ENCODE assay signal across 31 cellular contexts in genomic region chr9:21504113-21504512, GRCh38. TPM values are rescaled to one million over a fixed set of nuclear protein-coding genes. Genes with fewer than 3 reads are reported as not detected.
"Had no signal": no experiment of that assay in that cellular context is flagged by ENCODE, and none has a peak within 500 bp of the region (broad histone marks: within the 10 kb centered on the region; RNA-seq: fewer than 3 reads in every experiment).

No MANE protein-coding gene starts in this region.

- DNase-seq: hypothalamus; islet precursor cell; left ventricle myocardium inferior; mesendoderm; naive B cell; natural killer cell; nephron progenitor cell; occipital lobe; ovary; right lobe of liver; stimulated activated CD4-positive, alpha-beta T cell treated with anti-CD3 and anti-CD28 coated beads, Interleukin-15, amount 100 ng/mL, for 24 hours; stimulated activated CD4-positive, alpha-beta T cell treated with anti-CD3 and anti-CD28 coated beads, Interleukin-2, amount 100 ng/mL, for 24 hours; stimulated activated CD4-positive, alpha-beta T cell treated with anti-CD3 and anti-CD28 coated beads, Interleukin-4, amount 100 ng/mL, for 1 hour; stimulated activated naive B cell treated with anti-CD40 and anti-IgM and Interleukin-4, amounts not matched to agents 10 μg/mL and 1 μg/mL and 100 μg/mL, for 72 hours; stimulated activated naive CD8-positive, alpha-beta T cell treated with anti-CD3 and anti-CD28 coated beads, Interleukin-15, Interleukin-2, amounts not matched to agents 100 U/mL and 50 U/mL, for 24 hours; stomach; tibial artery; upper lobe of right lung had no signal

- ATAC-seq: right lobe of liver; stimulated activated naive CD8-positive, alpha-beta T cell treated with anti-CD3 and anti-CD28 coated beads, Interleukin-15, Interleukin-2, amounts not matched to agents 100 U/mL and 50 U/mL, for 24 hours; upper lobe of right lung had no signal

- H3K36me3 Mint-ChIP-seq: mesothelial cell of epicardium; naive B cell; natural killer cell; neural progenitor cell; stimulated activated naive B cell treated with anti-CD40 and anti-IgM and Interleukin-4, amounts not matched to agents 10 μg/mL and 1 μg/mL and 100 μg/mL, for 72 hours had no signal

- H3K27ac ChIP-seq: left ventricle myocardium inferior, neural progenitor cell, neutrophil, ovary, right atrium auricular region, right lobe of liver, stomach, suprapubic skin, thoracic aorta, tibial artery, upper lobe of right lung had no signal

- H3K4me1 ChIP-seq: left ventricle myocardium inferior, neural progenitor cell, right atrium auricular region, right lobe of liver, suprapubic skin, tibial artery, upper lobe of right lung had no signal

- H3K4me1 Mint-ChIP-seq: natural killer cell; nephron progenitor cell; neural progenitor cell; stimulated activated naive B cell treated with anti-CD40 and anti-IgM and Interleukin-4, amounts not matched to agents 10 μg/mL and 1 μg/mL and 100 μg/mL, for 72 hours had no signal

- H3K27ac Mint-ChIP-seq: mesothelial cell of epicardium; naive B cell; natural killer cell; nephron progenitor cell; neural progenitor cell; progenitor cell of endocrine pancreas; stimulated activated naive B cell treated with anti-CD40 and anti-IgM and Interleukin-4, amounts not matched to agents 10 μg/mL and 1 μg/mL and 100 μg/mL, for 72 hours had no signal

- H2AFZ ChIP-seq: neural progenitor cell had no signal

- H3K4me2 ChIP-seq: neural progenitor cell, smooth muscle cell had no signal

- H3K9me3 Mint-ChIP-seq: mesothelial cell of epicardium; naive B cell; natural killer cell; nephron progenitor cell; neural progenitor cell; stimulated activated naive B cell treated with anti-CD40 and anti-IgM and Interleukin-4, amounts not matched to agents 10 μg/mL and 1 μg/mL and 100 μg/mL, for 72 hours had no signal

- H3K4me3 Mint-ChIP-seq: mesothelial cell of epicardium; naive B cell; natural killer cell; nephron progenitor cell; neural progenitor cell; stimulated activated naive B cell treated with anti-CD40 and anti-IgM and Interleukin-4, amounts not matched to agents 10 μg/mL and 1 μg/mL and 100 μg/mL, for 72 hours had no signal

- H3K9ac ChIP-seq: neural progenitor cell had no signal

- H3K27me3 ChIP-seq: neural progenitor cell, ovary, right atrium auricular region, right lobe of liver, stomach, suprapubic skin, upper lobe of right lung had no signal

- H3K9me3 ChIP-seq: left ventricle myocardium inferior, neutrophil, ovary, right atrium auricular region, right lobe of liver, stomach, suprapubic skin, thoracic aorta, tibial artery, upper lobe of right lung had no signal

- H3K27me3 Mint-ChIP-seq: progenitor cell of endocrine pancreas had no signal

- FAIRE-seq: urothelium cell line had no signal

- H3K4me3 ChIP-seq: left ventricle myocardium inferior, lung, neural progenitor cell, ovary, right atrium auricular region, right lobe of liver, smooth muscle cell, stomach, suprapubic skin, thoracic aorta, tibial artery, upper lobe of right lung had no signal

- H3K36me3 ChIP-seq: left ventricle myocardium inferior, neural progenitor cell, neutrophil, ovary, right atrium auricular region, right lobe of liver, stomach, suprapubic skin, thoracic aorta, tibial artery, upper lobe of right lung had no signal

RNA-seq across cellular contexts. Expression of gene IFNE, which starts 22.0 kb away (rescaled TPM):
- total RNA-seq: left ventricle myocardium inferior, lower leg skin, lung, mononuclear cell, natural killer cell, occipital lobe, right atrium auricular region, right lobe of liver, skeletal muscle tissue, suprapubic skin, thoracic aorta, upper lobe of right lung had no signal
- polyA plus RNA-seq: ovary, smooth muscle cell had no signal
